Comparison of ENCODE assay signal across 8 cellular contexts in genomic region chr17:4142107-4142900, GRCh38. TPM values are rescaled to one million over a fixed set of nuclear protein-coding genes. Genes with fewer than 3 reads are reported as not detected.
DNase-seq lines count a peak whose midpoint lies in the region; ATAC-seq and TF ChIP-seq lines count a peak whose summit lies in the region.

No MANE protein-coding gene starts in this region.

- peaks cover 50 to 54% of the 10 kb centered on the region in 2 donors for H3K4me1 ChIP-seq in gastrocnemius medialis

- no peak for TF ChIP-seq CTCF in NB4 (IDR thresholded peaks at IDR 0.05; ENCODE audit: low read depth, low read length)
- TF ChIP-seq CTCF in gastrocnemius medialis (IDR thresholded peaks at IDR 0.05 in 4 of 5, conservative IDR thresholded peaks at IDR 0.05 in 1 of 5), result no peak

- no peaks in the 10 kb centered on the region for H3K36me3 ChIP-seq in gastrocnemius medialis

- in situ Hi-C loops in gastrocnemius medialis (cut with MboI; ENCODE audit: low sequenced_read_pairs in 4 of 4), result no loop called here

- ATAC-seq in GM21825 (IDR thresholded peaks at IDR 0.05; ENCODE audit: unreplicated experiment) (peak; percentile 22), left ventricle myocardium superior (no peak), gastrocnemius medialis (peak in 1 of 2 donors; percentile 5)

- TF ChIP-seq POLR2A in NB4 (IDR thresholded peaks at IDR 0.05; ENCODE audit: extremely low read depth, insufficient read length) (no peak), gastrocnemius medialis (IDR thresholded peaks at IDR 0.05) (no peak)

- H3K4me3 ChIP-seq in NB4 (ENCODE audit: low read depth, low read length) (peak overlapping the region; percentile 83), gastrocnemius medialis (peak overlapping the region; percentile 69 to 99 (median 92))

- no peaks in the 10 kb centered on the region for H3K27me3 ChIP-seq in gastrocnemius medialis

- DNase-seq in ELR (ENCODE audit: low read depth) (peak; percentile 54), NB4 (ENCODE audit: low read depth) (peak; percentile 45), left ventricle myocardium superior (peak; percentile 58), gastrocnemius medialis (no peak), DMS153 (lab: John Stamatoyannopoulos, UW) (no peak), COR-L47 (lab: John Stamatoyannopoulos, UW) (no peak)
- peak; percentile 33 for DNase-seq in activated naive CD4-positive, alpha-beta T cell treated with anti-CD3 and anti-CD28 coated beads, Interleukin-2, amount 50 U/mL, for 16 hours

- peak overlapping the region; percentile 97 to 100 (median 99) for H3K27ac ChIP-seq in gastrocnemius medialis

- intact Hi-C loops in left ventricle myocardium superior (cut with micrococcal nuclease) (no loop called here), gastrocnemius medialis (cut with DNase I; ENCODE audit: low total_unique reads) (loop anchor here (5.0 kb wide), 2 partner anchors 75 to 225 kb away; partner anchors contain the start of gene UBE2G1)

- no peaks in the 10 kb centered on the region for H3K9me3 ChIP-seq in gastrocnemius medialis

RNA-seq across cellular contexts. Expression of gene ZZEF1, which starts 0.5 kb away (rescaled TPM):
- total RNA-seq in left ventricle myocardium superior (33.5 TPM), gastrocnemius medialis (10 to 100 TPM; 66.9 to 84.6 (median 73.5) TPM)

RNA-seq across cellular contexts. Expression of gene CYB5D2, which starts 0.7 kb away (rescaled TPM):
- total RNA-seq in left ventricle myocardium superior (6.8 TPM), gastrocnemius medialis (10 to 100 TPM in 3 of 4 donors, 1 to 10 TPM in 1; 9.5 to 24.0 (median 18.6) TPM)

Comparison
In these comparisons a context has a peak if more than half of its experiments do, and no peak if none do; other contexts are left out.
1. DNase-seq: peak in ELR (single experiment), NB4 (single experiment), activated naive CD4-positive, alpha-beta T cell treated with anti-CD3 and anti-CD28 coated beads, Interleukin-2, amount 50 U/mL, for 16 hours (single experiment) and left ventricle myocardium superior (single experiment); none in gastrocnemius medialis (0 of 2), DMS153 (single experiment) and COR-L47 (single experiment).